Comparison of ENCODE assay signal across 20 cellular contexts in genomic region chr6:169955796-169956493, GRCh38.
A peak's percentile ranks its signal among the peaks of the same experiment; 100 is the strongest.
DNase-seq lines count a peak whose midpoint lies in the region; ATAC-seq, FAIRE-seq and TF ChIP-seq lines count a peak whose summit lies in the region.
"Had no signal": no experiment of that assay in that cellular context is flagged by ENCODE, and none has a peak within 500 bp of the region (broad histone marks: within the 10 kb centered on the region; RNA-seq: fewer than 3 reads in every experiment).

No MANE protein-coding gene starts in this region.

- H3K4me2 ChIP-seq in keratinocyte (ENCODE audit: control insufficient read depth, extremely low read depth, insufficient read depth, low read depth, low read length): no peak overlapping the region

- TF ChIP-seq POLR2A in NB4 (IDR thresholded peaks at IDR 0.05; ENCODE audit: extremely low read depth, insufficient read length): no peak
- no peak for TF ChIP-seq POLR2A in spleen (IDR thresholded peaks at IDR 0.05)
- no peak for TF ChIP-seq POLR2A in gastroesophageal sphincter (IDR thresholded peaks at IDR 0.05)

- WGBS in spleen, 5 donors: 70 to 80% (median 75%) methylated on average over 17 to 20 of the region's 20 CpGs
- 62 to 71% methylated on average over 10 of the region's 20 CpGs for WGBS in gastroesophageal sphincter (ENCODE audit: low coverage in 1 of 2), 2 donors

- FAIRE-seq in keratinocyte (lab: Jason Lieb, UNC): no peak

- H3K27me3 ChIP-seq in keratinocyte (ENCODE audit: control insufficient read depth, extremely low read depth, insufficient read depth, low read length): no peaks in the 10 kb centered on the region
- H3K27me3 ChIP-seq in spleen (replicated peaks in 1 of 7): peaks cover 0 to 38% (median 5%) of the 10 kb centered on the region in 7 donors
- H3K27me3 ChIP-seq in gastroesophageal sphincter: no peaks in the 10 kb centered on the region
- H3K27me3 ChIP-seq: body of pancreas, foreskin keratinocyte had no signal

- H4K20me1 ChIP-seq in keratinocyte (ENCODE audit: control insufficient read depth, extremely low read depth, insufficient read depth, low read length): no peaks in the 10 kb centered on the region

- no peaks in the 10 kb centered on the region for H3K9me1 ChIP-seq in keratinocyte (ENCODE audit: control insufficient read depth, extremely low read depth, insufficient read depth, low read length)

- H3K27ac ChIP-seq in keratinocyte (ENCODE audit: control insufficient read depth, insufficient read depth, low read length) (no peak overlapping the region), spleen (peak overlapping the region in 2 of 8 donors; percentile 9 to 63), gastroesophageal sphincter (no peak overlapping the region)
- H3K27ac ChIP-seq: body of pancreas, coronary artery, foreskin keratinocyte, parathyroid adenoma, suprapubic skin had no signal

- H3K9me3 ChIP-seq in keratinocyte (ENCODE audit: control insufficient read depth, low read depth, low read length) (no peaks in the 10 kb centered on the region), spleen (no peaks in the 10 kb centered on the region), gastroesophageal sphincter (no peaks in the 10 kb centered on the region)
- H3K9me3 ChIP-seq: body of pancreas, suprapubic skin had no signal

- no peak overlapping the region for H3K9ac ChIP-seq in keratinocyte (ENCODE audit: control insufficient read depth, extremely low read depth, insufficient read depth, low read length)
- H3K9ac ChIP-seq: parathyroid adenoma had no signal

- ATAC-seq in HG02884 (IDR thresholded peaks at IDR 0.05; ENCODE audit: unreplicated experiment) (no peak), gastroesophageal sphincter (no peak)
- ATAC-seq: activated CD8-positive, alpha-beta T cell treated with anti-CD3 and anti-CD28 coated beads for 36 hours; activated T-helper 17 cell treated with anti-CD3 and anti-CD28 coated beads, Interleukin-2, amount 50 U/mL, for 72 hours; body of pancreas; foreskin keratinocyte; Panc1 had no signal

- dilution Hi-C loops in keratinocyte (cut with MboI; ENCODE audit: extremely low pct_ligation_motif_present, low sequenced_read_pairs): no loop called here

- H2AFZ ChIP-seq in keratinocyte (ENCODE audit: control insufficient read depth, low read length): peak overlapping the region; percentile 27
- H2AFZ ChIP-seq: parathyroid adenoma had no signal

- H3K79me2 ChIP-seq in keratinocyte (ENCODE audit: control insufficient read depth, insufficient read depth, low read length): no peaks in the 10 kb centered on the region
- H3K79me2 ChIP-seq: parathyroid adenoma had no signal

- H3K4me3 ChIP-seq in NB4 (ENCODE audit: low read depth, low read length): peak overlapping the region; percentile 48
- H3K4me3 ChIP-seq in keratinocyte (ENCODE audit: control insufficient read depth in 2 of 3, extremely low read depth in 1 of 3, insufficient read depth in 2 of 3, low read depth in 1 of 3, low read length in 3 of 3): no peak overlapping the region
- H3K4me3 ChIP-seq in spleen: no peak overlapping the region
- no peak overlapping the region for H3K4me3 ChIP-seq in gastroesophageal sphincter
- H3K4me3 ChIP-seq: body of pancreas, coronary artery, suprapubic skin had no signal

- H3K4me1 ChIP-seq in keratinocyte (ENCODE audit: control insufficient read depth, extremely low read depth, insufficient read depth, low read length) (peaks cover 12% of the 10 kb centered on the region), spleen (peaks cover 0 to 23% (median 14%) of the 10 kb centered on the region in 6 donors), gastroesophageal sphincter (peaks cover 0 to 13% (median 4%) of the 10 kb centered on the region in 3 donors)
- H3K4me1 ChIP-seq: foreskin keratinocyte, parathyroid adenoma had no signal

- DNase-seq in Daoy (ENCODE audit: low read depth) (peak; percentile 5), NB4 (ENCODE audit: low read depth) (peak; percentile 93), keratinocyte (ENCODE audit: low read depth, low spot score) (no peak), spleen (peak; percentile 71), superior temporal gyrus (ENCODE audit: extremely low spot score) (no peak)
- DNase-seq: activated CD8-positive, alpha-beta T cell treated with anti-CD3 and anti-CD28 coated beads for 36 hours; activated naive CD8-positive, alpha-beta T cell treated with anti-CD3 and anti-CD28 coated beads, Interleukin-2, amount 10 ng/mL, durations not matched to agents 7 days and 5 days; foreskin keratinocyte; hypothalamus; islet precursor cell; NCI-H69; T-helper 2 cell had no signal

- intact Hi-C loops in spleen (cut with DNase I; ENCODE audit: low total_unique reads): no loop called here

- no peak for TF ChIP-seq EP300 in gastroesophageal sphincter (IDR thresholded peaks at IDR 0.05)

- TF ChIP-seq CTCF in NB4 (IDR thresholded peaks at IDR 0.05; ENCODE audit: low read depth, low read length) (no peak), keratinocyte (optimal IDR thresholded peaks at IDR 0.05 in 1 of 3, IDR thresholded peaks at IDR 0.05 in 1 of 3, conservative IDR thresholded peaks at IDR 0.05 in 1 of 3; ENCODE audit: extremely low read depth in 1 of 3, insufficient read depth in 2 of 3, low read length in 3 of 3) (no peak), spleen (IDR thresholded peaks at IDR 0.05 in 8 of 11, conservative IDR thresholded peaks at IDR 0.05 in 3 of 11) (no peak), gastroesophageal sphincter (IDR thresholded peaks at IDR 0.05) (no peak)

- no peaks in the 10 kb centered on the region for H3K36me3 ChIP-seq in keratinocyte (ENCODE audit: control insufficient read depth in 2 of 2, extremely low read depth in 1 of 2, insufficient read depth in 2 of 2, low read length in 2 of 2)
- no peaks in the 10 kb centered on the region for H3K36me3 ChIP-seq in spleen
- no peaks in the 10 kb centered on the region for H3K36me3 ChIP-seq in gastroesophageal sphincter
- H3K36me3 ChIP-seq: suprapubic skin had no signal

Comparison
In these comparisons a context has a peak if more than half of its experiments do, and no peak if none do; other contexts are left out.
1. DNase-seq: peak in Daoy (single experiment), NB4 (single experiment) and spleen (single experiment); none in keratinocyte (single experiment) and superior temporal gyrus (single experiment).